In genomic region chr4:53929955-53930798, GRCh38 we compare ENCODE assay signal across 8 cellular contexts.
DNase-seq lines count a peak whose midpoint lies in the region; ATAC-seq and TF ChIP-seq lines count a peak whose summit lies in the region.

No MANE protein-coding gene starts in this region.

- H3K27ac ChIP-seq in IMR-90 (ENCODE audit: insufficient read depth, low read length) (peak overlapping the region; percentile 20; the same call in 1 of the 2 replicates), PC-3 (ENCODE audit: low read length) (peak overlapping the region; percentile 90), neutrophil (peak overlapping the region; percentile 47), tibial artery (no peak overlapping the region)

- no peaks in the 10 kb centered on the region for H3K9me3 ChIP-seq in IMR-90 (ENCODE audit: control insufficient read depth, insufficient read depth, low read length)
- no peaks in the 10 kb centered on the region for H3K9me3 ChIP-seq in PC-3 (ENCODE audit: low read length)
- H3K9me3 ChIP-seq in neutrophil: no peaks in the 10 kb centered on the region
- H3K9me3 ChIP-seq in tibial artery: no peaks in the 10 kb centered on the region

- peak overlapping the region; percentile 49; the same call in 1 of the 2 replicates for H3K14ac ChIP-seq in IMR-90 (replicated peaks; ENCODE audit: low read depth, low read length)

- H3K4me1 Mint-ChIP-seq in activated T-cell treated with anti-CD3 and anti-CD28 coated beads, Interleukin-2, amount 50 U/mL, for 72 hours (ENCODE audit: low read depth): no peaks in the 10 kb centered on the region

- in situ Hi-C loops in IMR-90 (cut with MboI; ENCODE audit: low sequenced_read_pairs): no loop called here

- peak overlapping the region; percentile 72 for H2AFZ ChIP-seq in IMR-90 (replicated peaks; ENCODE audit: low read length, poor library complexity)
- peak overlapping the region; percentile 45 for H2AFZ ChIP-seq in PC-3 (ENCODE audit: low read length)

- no peaks in the 10 kb centered on the region for H3K27me3 ChIP-seq in IMR-90 (ENCODE audit: control insufficient read depth, insufficient read depth, low read length)
- H3K27me3 ChIP-seq in PC-3 (ENCODE audit: low read length): no peaks in the 10 kb centered on the region
- peaks cover 12% of the 10 kb centered on the region for H3K27me3 ChIP-seq in neutrophil
- no peaks in the 10 kb centered on the region for H3K27me3 ChIP-seq in tibial artery

- H3K27ac Mint-ChIP-seq in activated T-cell treated with anti-CD3 and anti-CD28 coated beads, Interleukin-2, amount 50 U/mL, for 72 hours: no peak overlapping the region

- peak; percentile 84 for TF ChIP-seq RAD21 in IMR-90 (IDR thresholded peaks at IDR 0.05; ENCODE audit: low read length)

- peak overlapping the region; percentile 78 for H2BK120ac ChIP-seq in IMR-90 (ENCODE audit: low read depth, low read length)

- H3F3A ChIP-seq in PC-3 (ENCODE audit: low read length, unreplicated experiment): no peaks in the 10 kb centered on the region

- peaks cover 0 to 12% of the 10 kb centered on the region in 2 experiments; a peak in 2 of 4 replicates for H3K79me1 ChIP-seq in IMR-90 (ENCODE audit: low read depth in 1 of 2, low read length in 2 of 2)

- peak overlapping the region; percentile 47; the same call in 2 of the 3 replicates for H2BK15ac ChIP-seq in IMR-90 (ENCODE audit: low read depth, low read length)

- BruUV-seq in IMR-90 (replicated peaks; lab: Mats Ljungman, UMichigan) (no TSS peak), PC-3 (replicated peaks; lab: Mats Ljungman, UMichigan) (TSS peak; percentile 20)

- peaks cover 0 to 2% of the 10 kb centered on the region in 2 donors for H3K36me3 Mint-ChIP-seq in activated T-cell treated with anti-CD3 and anti-CD28 coated beads, Interleukin-2, amount 50 U/mL, for 72 hours (ENCODE audit: insufficient read depth in 2 of 2)

- CTCF ChIA-PET in IMR-90 (lab: Yijun Ruan, JAX) (interaction anchor here (0.7 to 3.6 kb wide), 11 partner anchors 20 to 301 kb away, joined by 3 to 15 read pairs (median 3); partner anchors contain the start of gene PDGFRA), PC-3 (lab: Charles Lee) (interaction anchor here (0.5 to 2.1 kb wide), 10 partner anchors 14 to 419 kb away, joined by 3 to 18 read pairs (median 6); no protein-coding TSS in a partner anchor)

- peak overlapping the region in 1 of 2 experiments; percentile 78; a peak in 2 of 4 replicates for H4K8ac ChIP-seq in IMR-90 (ENCODE audit: low read depth in 2 of 2, low read length in 2 of 2)

- no peak for TF ChIP-seq POLR2A in IMR-90 (IDR thresholded peaks at IDR 0.05; ENCODE audit: low read depth, low read length)

- POLR2A ChIA-PET in IMR-90 (lab: Charles Lee; ENCODE audit: unreplicated experiment): interaction anchor here (0.5 to 1.0 kb wide), 2 partner anchors 10 to 302 kb away, joined by 3 to 9 read pairs; no protein-coding TSS in a partner anchor
- POLR2A ChIA-PET in PC-3 (lab: Charles Lee; ENCODE audit: unreplicated experiment): interaction anchor here (0.7 kb wide), 1 partner anchor 16 kb away, joined by 3 read pairs; no protein-coding TSS in a partner anchor

- intact Hi-C loops in IMR-90 (cut with micrococcal nuclease) (loop anchor here (1.0 to 5.0 kb wide), 3 partner anchors 132 to 299 kb away; partner anchors contain the start of genes CHIC2 and PDGFRA), PC-3 (cut with micrococcal nuclease) (loop anchor here (1.0 to 5.0 kb wide), 6 partner anchors 22 to 297 kb away; no protein-coding TSS in a partner anchor), tibial artery (cut with DNase I; ENCODE audit: low total_unique reads) (loop anchor here (5.0 kb wide), 2 partner anchors 287 to 297 kb away; partner anchors contain the start of gene PDGFRA)

- no peaks in the 10 kb centered on the region for H4K20me1 ChIP-seq in IMR-90 (ENCODE audit: insufficient read depth, low read length)
- H4K20me1 ChIP-seq in PC-3 (ENCODE audit: low read length): no peaks in the 10 kb centered on the region

- no peaks in the 10 kb centered on the region for H3K27me3 Mint-ChIP-seq in activated T-cell treated with anti-CD3 and anti-CD28 coated beads, Interleukin-2, amount 50 U/mL, for 72 hours (ENCODE audit: low read depth)

- peak overlapping the region; percentile 77 for H3K4ac ChIP-seq in IMR-90 (ENCODE audit: low read depth, low read length)

- H2AK9ac ChIP-seq in IMR-90 (replicated peaks; ENCODE audit: low read depth, low read length, poor library complexity): peak overlapping the region; percentile 78

- H3K36me3 ChIP-seq in IMR-90 (ENCODE audit: control insufficient read depth, insufficient read depth, low read length) (no peaks in the 10 kb centered on the region), PC-3 (ENCODE audit: low read depth, low read length) (no peaks in the 10 kb centered on the region), neutrophil (no peaks in the 10 kb centered on the region), tibial artery (no peaks in the 10 kb centered on the region)

- H2BK20ac ChIP-seq in IMR-90 (ENCODE audit: low read depth, low read length): peak overlapping the region; percentile 90

- no peaks in the 10 kb centered on the region for H3K9me3 Mint-ChIP-seq in activated T-cell treated with anti-CD3 and anti-CD28 coated beads, Interleukin-2, amount 50 U/mL, for 72 hours

- dilution Hi-C loops in IMR-90 (cut with HindIII; ENCODE audit: low sequenced_read_pairs, unreplicated experiment): no loop called here

- DNase-seq in AG08396 (ENCODE audit: low spot score): peak; percentile 70
- DNase-seq in IMR-90: peak; percentile 93
- DNase-seq in PC-3: peak; percentile 94
- peak; percentile 35 to 56 for DNase-seq in activated T-cell treated with anti-CD3 and anti-CD28 coated beads, Interleukin-2, amount 50 U/mL, for 72 hours
- peak; percentile 88 for DNase-seq in fibroblast of villous mesenchyme (ENCODE audit: low read depth)
- peak; percentile 82 to 85 for DNase-seq in tibial artery

- peak overlapping the region; percentile 37; the same call in 1 of the 2 replicates for H3K23ac ChIP-seq in IMR-90 (ENCODE audit: low read depth, low read length)

- 100% methylated on average over 1 of the region's 8 CpGs; no CpG with 5 or more reads in 1 of the 2 experiments for WGBS in IMR-90 (ENCODE audit: extremely low coverage in 2 of 2, insufficient read length in 1 of 2), 2 experiments

- H3K4me2 ChIP-seq in IMR-90 (ENCODE audit: low read depth, low read length) (no peak overlapping the region), PC-3 (ENCODE audit: low read length) (peak overlapping the region; percentile 49)

- no peak overlapping the region for H3K56ac ChIP-seq in IMR-90 (ENCODE audit: extremely low read depth, insufficient read depth, low read length)

- H4K91ac ChIP-seq in IMR-90 (ENCODE audit: insufficient read depth, low read depth, low read length): peak overlapping the region; percentile 42; the same call in 1 of the 2 replicates

- peaks cover 18% of the 10 kb centered on the region for H3K9me1 ChIP-seq in IMR-90 (ENCODE audit: insufficient read depth, low read length)

- no peaks in the 10 kb centered on the region for H3K9me2 ChIP-seq in PC-3 (replicated peaks; ENCODE audit: low read length)

- peak overlapping the region; percentile 63 for H2BK5ac ChIP-seq in IMR-90 (ENCODE audit: low read depth, low read length, poor library complexity, severe bottlenecking)

- peak overlapping the region; percentile 71 for H2AK5ac ChIP-seq in IMR-90 (ENCODE audit: low read depth, low read length)

- 0 out of 2 replicates have a peak overlapping the region, but pooled peaks have one; percentile 1 for H4K5ac ChIP-seq in IMR-90 (ENCODE audit: low read depth, low read length)

- H3K4me1 ChIP-seq in IMR-90 (ENCODE audit: control insufficient read depth, insufficient read depth, low read length): peaks cover 14% of the 10 kb centered on the region
- peaks cover 36% of the 10 kb centered on the region for H3K4me1 ChIP-seq in PC-3 (ENCODE audit: insufficient read depth, low read length)
- H3K4me1 ChIP-seq in neutrophil (ENCODE audit: control insufficient read depth in 1 of 2, insufficient read depth in 1 of 2, low read depth in 1 of 2, low read length in 1 of 2): peaks cover 35 to 38% of the 10 kb centered on the region in 2 experiments
- H3K4me1 ChIP-seq in tibial artery: peaks cover 0 to 19% (median 10%) of the 10 kb centered on the region in 4 donors

- H3K9ac ChIP-seq in IMR-90 (ENCODE audit: low read depth, low read length) (no peak overlapping the region), PC-3 (ENCODE audit: low read length) (peak overlapping the region; percentile 48)

- no peaks in the 10 kb centered on the region for H3K79me2 ChIP-seq in PC-3 (ENCODE audit: low read length)

- TF ChIP-seq CTCF in IMR-90 (conservative IDR thresholded peaks at IDR 0.05; ENCODE audit: low read depth, low read length): peak; percentile 85
- peak; percentile 97 for TF ChIP-seq CTCF in PC-3 (conservative IDR thresholded peaks at IDR 0.05; ENCODE audit: low read depth, low read length)
- peak; percentile 77 for TF ChIP-seq CTCF in fibroblast of villous mesenchyme (IDR thresholded peaks at IDR 0.05; ENCODE audit: insufficient read depth, low read depth, low read length)
- peak; percentile 54 for TF ChIP-seq CTCF in neutrophil (IDR thresholded peaks at IDR 0.05)
- peak; percentile 68 to 87 for TF ChIP-seq CTCF in tibial artery (IDR thresholded peaks at IDR 0.05)

- H3K4me3 ChIP-seq in IMR-90 (ENCODE audit: insufficient read depth, low read depth, low read length) (no peak overlapping the region), PC-3 (ENCODE audit: low read length) (no peak overlapping the region), fibroblast of villous mesenchyme (ENCODE audit: low read depth, low read length) (no peak overlapping the region), neutrophil (ENCODE audit: low read depth in 1 of 2, low read length in 1 of 2) (no peak overlapping the region), tibial artery (no peak overlapping the region)

- ATAC-seq in GM18858 (IDR thresholded peaks at IDR 0.05; ENCODE audit: unreplicated experiment) (peak; percentile 89), IMR-90 (ENCODE audit: low read depth) (peak; percentile 75), PC-3 (peak; percentile 86)
- peak; percentile 71 to 73 for ATAC-seq in activated T-cell treated with anti-CD3 and anti-CD28 coated beads, Interleukin-2, amount 50 U/mL, for 72 hours (replicated peaks in 1 of 2)

- H3K18ac ChIP-seq in IMR-90 (ENCODE audit: low read depth, low read length): peak overlapping the region; percentile 8; the same call in 1 of the 2 replicates

- no peak overlapping the region for H3K4me3 Mint-ChIP-seq in activated T-cell treated with anti-CD3 and anti-CD28 coated beads, Interleukin-2, amount 50 U/mL, for 72 hours

TF ChIP-seq in IMR-90, 13 proteins besides CTCF, POLR2A, EP300 and RAD21 (continues in another document):
- peak; percentile 71 for TF ChIP-seq SMC3 (IDR thresholded peaks at IDR 0.05; ENCODE audit: low read depth, low read length)
- TF ChIP-seq MXI1 (IDR thresholded peaks at IDR 0.05; ENCODE audit: borderline replicate concordance, low read depth, low read length): peak; percentile 78; the same call in 1 of the 2 replicates

Comparison
In these comparisons a context has a peak if more than half of its experiments do, and no peak if none do; other contexts are left out.
1. H3K27ac ChIP-seq: peak in IMR-90 (single experiment), PC-3 (single experiment) and neutrophil (single experiment); none in tibial artery (0 of 2).
2. Peak in every context shown above with its lines, with median percentiles within 50 percentile points of each other: DNase-seq, ATAC-seq and CTCF ChIP-seq.